ENCODE assay signal across 11 cellular contexts in genomic region chr6:113654396-113654795, GRCh38.
A peak's percentile ranks its signal among the peaks of the same experiment; 100 is the strongest.
DNase-seq lines count a peak whose midpoint lies in the region; ATAC-seq, FAIRE-seq and TF ChIP-seq lines count a peak whose summit lies in the region.
"Had no signal": no experiment of that assay in that cellular context is flagged by ENCODE, and none has a peak within 500 bp of the region (broad histone marks: within the 10 kb centered on the region; RNA-seq: fewer than 3 reads in every experiment).

No MANE protein-coding gene starts in this region.

- H3K36me3 ChIP-seq in lung (ENCODE audit: control insufficient read depth in 2 of 2, insufficient read depth in 2 of 2, low read length in 2 of 2): no peaks in the 10 kb centered on the region
- H3K36me3 ChIP-seq: neutrophil had no signal

- FAIRE-seq in urothelium cell line (lab: Jason Lieb, UNC): no peak

- intact Hi-C loops in dorsolateral prefrontal cortex (cut with DNase I): no loop called here

- ATAC-seq in lung (ENCODE audit: insufficient read depth, low FRiP score) (peak; percentile 89), GM18867 (IDR thresholded peaks at IDR 0.05; ENCODE audit: unreplicated experiment) (no peak), HG02970 (IDR thresholded peaks at IDR 0.05; ENCODE audit: low FRiP score, unreplicated experiment) (no peak)

- no peaks in the 10 kb centered on the region for H3K9me3 ChIP-seq in lung (ENCODE audit: control insufficient read depth in 2 of 2, insufficient read depth in 1 of 2, low read length in 1 of 2)
- H3K9me3 ChIP-seq: neutrophil had no signal

- peaks cover 0 to 2% of the 10 kb centered on the region in 2 donors for H3K4me1 ChIP-seq in lung (ENCODE audit: control insufficient read depth in 2 of 2, insufficient read depth in 2 of 2, low read length in 2 of 2)

- H3K27ac ChIP-seq in dorsolateral prefrontal cortex (no peak overlapping the region), lung (ENCODE audit: low read depth in 1 of 2, low read length in 1 of 2) (no peak overlapping the region)
- H3K27ac ChIP-seq: neutrophil, VCaP had no signal

- H3K27me3 ChIP-seq in dorsolateral prefrontal cortex: peaks cover 0 to 5% (median 0%) of the 10 kb centered on the region in 45 donors
- H3K27me3 ChIP-seq in lung (ENCODE audit: control insufficient read depth, insufficient read depth): no peaks in the 10 kb centered on the region
- H3K27me3 ChIP-seq: neutrophil had no signal

- DNase-seq in DMS 273 (lab: John Stamatoyannopoulos, UW; ENCODE audit: unreplicated experiment) (peak; percentile 21), DMS 273 treated with DMSO at 0.1 percent for 48 hours (lab: John Stamatoyannopoulos, UW) (no peak), dorsolateral prefrontal cortex (peak in 8 of 10 donors; percentile 28 to 71 (median 52)), lung (ENCODE audit: low spot score) (peak; percentile 81), urothelium cell line (ENCODE audit: low spot score) (peak; percentile 74), DMS114 treated with DMSO at 0.1 percent for 48 hours (lab: John Stamatoyannopoulos, UW; ENCODE audit: unreplicated experiment) (no peak)
- DNase-seq: 8988T had no signal

- H3K4me3 ChIP-seq in dorsolateral prefrontal cortex (no peak overlapping the region), lung (no peak overlapping the region)

- TF ChIP-seq CTCF in dorsolateral prefrontal cortex (IDR thresholded peaks at IDR 0.05 in 54 of 56, conservative IDR thresholded peaks at IDR 0.05 in 2 of 56; ENCODE audit: low read depth in 1 of 56, partially characterized antibody in 56 of 56): no peak
- TF ChIP-seq CTCF in lung (IDR thresholded peaks at IDR 0.05; ENCODE audit: control extremely low read depth, extremely low read depth): no peak

Comparison
In these comparisons a context has a peak if more than half of its experiments do, and no peak if none do; other contexts are left out.
1. DNase-seq: peak in DMS 273 (single experiment), dorsolateral prefrontal cortex (8 of 10), lung (single experiment) and urothelium cell line (single experiment); none in DMS 273 treated with DMSO at 0.1 percent for 48 hours (single experiment) and DMS114 treated with DMSO at 0.1 percent for 48 hours (single experiment).